8 cellular contexts compared by ENCODE assay signal in the genomic region with DNA sequence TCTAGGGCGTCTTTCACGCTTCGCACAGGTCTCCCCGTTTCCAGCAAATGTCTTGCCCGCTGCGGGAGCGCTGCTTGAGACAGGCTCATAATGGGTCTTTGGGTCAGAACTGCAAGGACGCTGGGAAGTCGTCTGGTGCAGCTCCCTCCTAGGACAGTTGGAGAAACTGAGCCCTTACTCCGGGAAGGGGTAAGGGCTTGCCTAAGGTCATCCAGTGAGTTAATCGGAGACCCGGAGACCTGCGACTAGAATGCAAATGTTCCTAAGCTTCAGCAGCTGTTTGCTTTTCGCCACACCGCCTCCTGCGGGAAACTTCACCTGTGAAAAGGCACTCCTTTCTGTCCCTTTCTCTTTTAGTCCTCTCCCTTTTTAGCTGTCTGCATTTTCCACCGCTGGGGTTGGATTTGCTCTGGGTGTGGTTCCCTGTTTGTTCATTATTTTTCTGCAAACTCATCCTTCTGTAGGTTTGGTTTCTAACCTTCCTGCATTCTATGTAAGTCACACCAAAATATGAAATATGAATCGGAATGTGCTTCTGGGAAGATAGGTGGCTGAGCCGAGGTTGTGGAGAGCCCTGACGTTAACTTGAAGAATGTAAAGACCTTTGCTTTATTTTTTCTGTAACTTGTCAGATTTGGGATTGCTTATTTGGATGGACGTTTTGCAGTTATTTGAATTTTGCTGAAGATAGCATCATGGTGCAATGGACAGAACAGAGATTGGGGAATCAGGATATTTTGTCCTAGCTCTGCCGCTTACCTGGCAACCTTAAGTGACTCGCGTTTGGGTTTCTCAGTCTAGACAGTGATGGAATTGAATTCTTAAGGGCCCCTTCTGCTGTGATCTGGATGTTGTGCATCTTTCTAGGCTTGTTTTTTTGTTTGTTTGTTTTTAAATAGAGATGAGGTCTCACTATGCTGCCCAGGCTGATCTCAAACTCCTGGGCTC. TPM values are rescaled to one million over a fixed set of nuclear protein-coding genes. Genes with fewer than 3 reads are reported as not detected.
A peak's percentile ranks its signal among the peaks of the same experiment; 100 is the strongest.
DNase-seq lines count a peak whose midpoint lies in the region; ATAC-seq and TF ChIP-seq lines count a peak whose summit lies in the region.

No MANE protein-coding gene starts in this region.

- peak overlapping the region; percentile 91 to 97 (median 96) for H3K4me3 Mint-ChIP-seq in CD4-positive, CD25-positive, alpha-beta regulatory T cell
- H3K4me3 Mint-ChIP-seq in activated CD4-positive, alpha-beta T cell treated with anti-CD3 and anti-CD28 coated beads, Interleukin-2, amount 10 ng/mL, durations not matched to agents 7 days and 5 days, result peak overlapping the region; percentile 87
- H3K4me3 Mint-ChIP-seq in natural killer cell, result peak overlapping the region; percentile 97

- 0 out of 2 replicates have a peak, but pooled peaks cover 6% of the 10 kb centered on the region for H3F3A ChIP-seq in MM.1S (ENCODE audit: insufficient read depth, low read length)

- TF ChIP-seq CTCF in MM.1S (IDR thresholded peaks at IDR 0.05; ENCODE audit: low read length), result peak; percentile 20
- no peak for TF ChIP-seq CTCF in natural killer cell (IDR thresholded peaks at IDR 0.05)

- H3K4me1 Mint-ChIP-seq in CD4-positive, CD25-positive, alpha-beta regulatory T cell, result peaks cover 8 to 28% (median 21%) of the 10 kb centered on the region in 4 donors
- peaks cover 17% of the 10 kb centered on the region for H3K4me1 Mint-ChIP-seq in activated CD4-positive, alpha-beta T cell treated with anti-CD3 and anti-CD28 coated beads, Interleukin-2, amount 10 ng/mL, durations not matched to agents 7 days and 5 days
- H3K4me1 Mint-ChIP-seq in natural killer cell, result peaks cover 23 to 37% of the 10 kb centered on the region in 2 donors

- peak in 1 of 2 donors; percentile 4 for ATAC-seq in CD4-positive, CD25-positive, alpha-beta regulatory T cell (ENCODE audit: low read depth in 2 of 2)
- peak; percentile 2 for ATAC-seq in GM19468 (IDR thresholded peaks at IDR 0.05; ENCODE audit: extremely low read depth, unreplicated experiment)
- ATAC-seq in esophagus mucosa, result peak; percentile 53
- peak in 1 of 3 donors; percentile 2 for ATAC-seq in natural killer cell
- ATAC-seq in aorta (ENCODE audit: low FRiP score), result peak; percentile 80

- POLR2A ChIA-PET in activated CD4-positive, alpha-beta T cell treated with anti-CD3 and anti-CD28 coated beads, Interleukin-2, amount 10 ng/mL, durations not matched to agents 7 days and 5 days (lab: Charles Lee), result interaction anchor here (0.6 to 1.3 kb wide), 2 partner anchors 323 to 335 kb away, joined by 4 to 5 read pairs; a partner anchor contains a TSS

- H3K27me3 ChIP-seq in CD4-positive, CD25-positive, alpha-beta regulatory T cell (ENCODE audit: control insufficient read depth, insufficient read depth, low read length), result peaks cover 3% of the 10 kb centered on the region
- H3K27me3 ChIP-seq in MM.1S (replicated peaks; ENCODE audit: insufficient read depth, low read length) (no peaks in the 10 kb centered on the region), aorta (ENCODE audit: control insufficient read depth in 1 of 2, insufficient read depth in 2 of 2, low read length in 1 of 2) (no peaks in the 10 kb centered on the region)

- peak overlapping the region; percentile 100 for H3K4me2 ChIP-seq in MM.1S (ENCODE audit: low read depth, low read length)

- peak overlapping the region; percentile 57; the same call in 1 of the 2 replicates for H3K9ac ChIP-seq in MM.1S (ENCODE audit: low read length)

- no peaks in the 10 kb centered on the region for H4K20me1 ChIP-seq in MM.1S (ENCODE audit: insufficient read depth, low read length)

- H3K36me3 Mint-ChIP-seq in CD4-positive, CD25-positive, alpha-beta regulatory T cell, result no peaks in the 10 kb centered on the region
- no peaks in the 10 kb centered on the region for H3K36me3 Mint-ChIP-seq in activated CD4-positive, alpha-beta T cell treated with anti-CD3 and anti-CD28 coated beads, Interleukin-2, amount 10 ng/mL, durations not matched to agents 7 days and 5 days (ENCODE audit: low read depth)
- no peaks in the 10 kb centered on the region for H3K36me3 Mint-ChIP-seq in natural killer cell

- peak in 2 of 3 donors; percentile 11 to 35 for DNase-seq in CD4-positive, CD25-positive, alpha-beta regulatory T cell
- peak; percentile 43 for DNase-seq in MM.1S
- peak; percentile 20 for DNase-seq in activated CD4-positive, alpha-beta T cell treated with anti-CD3 and anti-CD28 coated beads, Interleukin-2, amount 10 ng/mL, durations not matched to agents 7 days and 5 days
- no peak for DNase-seq in natural killer cell
- DNase-seq in aorta, result peak in 1 of 2 donors; percentile 51
- DNase-seq in posterior vena cava (ENCODE audit: low spot score), result no peak

- H3K4me1 ChIP-seq in CD4-positive, CD25-positive, alpha-beta regulatory T cell (ENCODE audit: control insufficient read depth, insufficient read depth, low read length, poor library complexity, severe bottlenecking), result peaks cover 17% of the 10 kb centered on the region
- no peaks in the 10 kb centered on the region for H3K4me1 ChIP-seq in MM.1S (ENCODE audit: low read length)
- no peaks in the 10 kb centered on the region for H3K4me1 ChIP-seq in aorta (ENCODE audit: control insufficient read depth in 1 of 2, insufficient read depth in 2 of 2, low read length in 2 of 2)

- H3K4me3 ChIP-seq in CD4-positive, CD25-positive, alpha-beta regulatory T cell (ENCODE audit: low read depth, low read length), result peak overlapping the region; percentile 90
- H3K4me3 ChIP-seq in MM.1S (ENCODE audit: low read length), result peak overlapping the region; percentile 95
- H3K4me3 ChIP-seq in aorta (ENCODE audit: low read length in 2 of 2), result peak overlapping the region; percentile 51 to 65

- no peak overlapping the region for H3K27ac ChIP-seq in CD4-positive, CD25-positive, alpha-beta regulatory T cell (ENCODE audit: insufficient read depth, low read length, poor library complexity, severe bottlenecking)
- no peak overlapping the region for H3K27ac ChIP-seq in MM.1S (ENCODE audit: low read length)
- no peak overlapping the region for H3K27ac ChIP-seq in aorta (ENCODE audit: low read depth in 1 of 2, low read length in 2 of 2)

- H3K27me3 Mint-ChIP-seq in CD4-positive, CD25-positive, alpha-beta regulatory T cell, result peaks cover 20% of the 10 kb centered on the region
- peaks cover 24% of the 10 kb centered on the region for H3K27me3 Mint-ChIP-seq in activated CD4-positive, alpha-beta T cell treated with anti-CD3 and anti-CD28 coated beads, Interleukin-2, amount 10 ng/mL, durations not matched to agents 7 days and 5 days
- peaks cover 16 to 24% of the 10 kb centered on the region in 2 donors for H3K27me3 Mint-ChIP-seq in natural killer cell (ENCODE audit: low read depth in 2 of 2)

- intact Hi-C loops in natural killer cell (cut with micrococcal nuclease), result loop anchor here (5.0 to 10.0 kb wide), 3 partner anchors 204 to 696 kb away; no protein-coding TSS in a partner anchor
- intact Hi-C loops in aorta (cut with DNase I), result loop anchor here in 1 of 2 donors (5.0 kb wide), 2 partner anchors 54 to 294 kb away; no protein-coding TSS in a partner anchor
- intact Hi-C loops in posterior vena cava (cut with DNase I), result loop anchor here (2.0 to 10.0 kb wide), 5 partner anchors 56 to 296 kb away; no protein-coding TSS in a partner anchor

- H3K9me3 Mint-ChIP-seq in CD4-positive, CD25-positive, alpha-beta regulatory T cell, result peaks cover 0 to 2% (median 0%) of the 10 kb centered on the region in 7 donors
- no peaks in the 10 kb centered on the region for H3K9me3 Mint-ChIP-seq in activated CD4-positive, alpha-beta T cell treated with anti-CD3 and anti-CD28 coated beads, Interleukin-2, amount 10 ng/mL, durations not matched to agents 7 days and 5 days
- no peaks in the 10 kb centered on the region for H3K9me3 Mint-ChIP-seq in natural killer cell

- H3K27ac Mint-ChIP-seq in CD4-positive, CD25-positive, alpha-beta regulatory T cell, result peak overlapping the region; percentile 82 to 91 (median 87)
- peak overlapping the region; percentile 92 for H3K27ac Mint-ChIP-seq in activated CD4-positive, alpha-beta T cell treated with anti-CD3 and anti-CD28 coated beads, Interleukin-2, amount 10 ng/mL, durations not matched to agents 7 days and 5 days
- H3K27ac Mint-ChIP-seq in natural killer cell, result peak overlapping the region; percentile 79 to 92

- peak overlapping the region; percentile 100 for H2AFZ ChIP-seq in MM.1S (ENCODE audit: low read length)

- CTCF ChIA-PET in activated CD4-positive, alpha-beta T cell treated with anti-CD3 and anti-CD28 coated beads, Interleukin-2, amount 10 ng/mL, durations not matched to agents 7 days and 5 days (lab: Charles Lee), result interaction anchor here (0.6 to 2.9 kb wide), 16 partner anchors 9 to 709 kb away, joined by 3 to 23 read pairs (median 4); no protein-coding TSS in a partner anchor

- H3K9me2 ChIP-seq in MM.1S (replicated peaks; ENCODE audit: insufficient read depth, low read length), result no peaks in the 10 kb centered on the region

- H3K79me2 ChIP-seq in MM.1S (ENCODE audit: low read length), result no peaks in the 10 kb centered on the region

- H3K36me3 ChIP-seq in CD4-positive, CD25-positive, alpha-beta regulatory T cell (ENCODE audit: control insufficient read depth, insufficient read depth, low read length), result no peaks in the 10 kb centered on the region
- H3K36me3 ChIP-seq in MM.1S (replicated peaks; ENCODE audit: insufficient read depth, low read length), result no peaks in the 10 kb centered on the region
- no peaks in the 10 kb centered on the region for H3K36me3 ChIP-seq in aorta (ENCODE audit: control insufficient read depth in 1 of 2, insufficient read depth in 2 of 2, low read length in 1 of 2)

- WGBS in aorta, 2 donors, result 9 to 10% methylated on average over 24 of the region's 24 CpGs

- no peaks in the 10 kb centered on the region for H3K9me3 ChIP-seq in CD4-positive, CD25-positive, alpha-beta regulatory T cell (ENCODE audit: control insufficient read depth in 2 of 2, low read length in 2 of 2)
- no peaks in the 10 kb centered on the region for H3K9me3 ChIP-seq in MM.1S (replicated peaks; ENCODE audit: insufficient read depth, low read length)
- H3K9me3 ChIP-seq in aorta (ENCODE audit: control insufficient read depth, low read length), result no peaks in the 10 kb centered on the region

RNA-seq across cellular contexts. Expression of a gene that starts 0.9 kb away (rescaled TPM):
- 5.4 TPM for total RNA-seq in CD4-positive, CD25-positive, alpha-beta regulatory T cell
- 1 to 10 TPM in 2 of 4 donors, under 1 TPM in 2; 0.59 to 3.1 (median 1.3) TPM for polyA plus RNA-seq in CD4-positive, CD25-positive, alpha-beta regulatory T cell
- 1 to 10 TPM; 5.8 TPM for total RNA-seq in activated CD4-positive, alpha-beta T cell treated with anti-CD3 and anti-CD28 coated beads, Interleukin-2, amount 10 ng/mL, durations not matched to agents 7 days and 5 days
- total RNA-seq in esophagus mucosa, result 5.9 TPM
- 10 to 100 TPM; 10.9 to 16.1 (median 13.0) TPM for total RNA-seq in natural killer cell
- 10 to 100 TPM; 13.6 to 19.0 TPM for total RNA-seq in aorta
- 1 to 10 TPM; 3.3 to 9.0 TPM for polyA plus RNA-seq in aorta
- total RNA-seq in posterior vena cava, result 10 to 100 TPM; 15.3 to 15.6 TPM

Comparison
In these comparisons a context has a peak if more than half of its experiments do, and no peak if none do; other contexts are left out.
1. DNase-seq: peak in CD4-positive, CD25-positive, alpha-beta regulatory T cell (2 of 3), MM.1S (single experiment) and activated CD4-positive, alpha-beta T cell treated with anti-CD3 and anti-CD28 coated beads, Interleukin-2, amount 10 ng/mL, durations not matched to agents 7 days and 5 days (single experiment); none in natural killer cell (single experiment) and posterior vena cava (single experiment).
2. Peak in every context shown above with its lines, with median percentiles within 50 percentile points of each other: H3K4me3 ChIP-seq, H3K27ac Mint-ChIP-seq and H3K4me3 Mint-ChIP-seq.